ENCODE assay signal across 8 cellular contexts in the genomic region with DNA sequence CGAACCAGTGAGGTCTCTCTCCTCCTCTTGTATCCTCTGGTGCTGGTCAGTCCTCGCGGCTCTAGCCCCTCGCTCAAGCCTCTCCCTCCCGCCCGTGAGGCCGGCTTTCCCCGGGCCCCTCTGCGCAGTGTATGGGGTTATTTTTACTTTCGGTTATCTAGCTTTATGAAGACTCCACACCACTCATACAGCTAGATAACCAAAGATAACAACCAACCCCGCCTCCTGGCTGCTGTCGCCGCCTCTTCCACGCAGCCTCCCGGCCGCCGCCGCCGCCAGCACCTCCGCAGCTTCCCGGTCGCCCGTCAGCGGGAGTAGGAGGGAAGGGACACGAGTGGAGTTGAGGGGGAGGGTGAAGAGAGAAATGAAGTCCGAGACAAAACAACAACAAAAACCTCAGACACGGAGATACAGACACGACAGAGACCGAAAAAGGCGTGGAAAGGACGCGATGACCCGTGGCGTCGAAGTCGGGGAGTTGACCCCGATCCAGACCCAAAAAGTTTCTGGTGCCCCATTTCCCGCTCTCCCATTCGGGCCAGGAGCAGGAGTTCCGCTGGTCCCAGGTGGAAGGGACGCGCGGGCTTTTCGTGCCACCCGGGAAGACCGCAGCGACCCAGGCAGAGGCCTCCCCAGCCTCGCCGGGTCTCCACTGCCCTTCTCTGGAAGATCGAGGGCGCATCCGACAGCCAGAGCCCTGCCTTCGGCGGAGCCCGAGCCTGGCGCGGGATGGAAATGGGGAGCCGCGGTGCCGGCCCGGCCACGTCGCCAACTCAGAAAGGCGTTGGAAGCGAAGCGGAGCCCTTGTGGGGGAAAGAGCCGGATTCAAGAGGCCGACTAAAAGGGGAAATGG. TPM values are rescaled to one million over a fixed set of nuclear protein-coding genes. Genes with fewer than 3 reads are reported as not detected.
DNase-seq lines count a peak whose midpoint lies in the region; ATAC-seq and TF ChIP-seq lines count a peak whose summit lies in the region.

No MANE protein-coding gene starts in this region.

- peak overlapping the region; percentile 41 for H3K9ac ChIP-seq in SU-DHL-6 (ENCODE audit: low read length)
- H3K9ac ChIP-seq in trophoblast cell (ENCODE audit: low read length) = peak overlapping the region; percentile 80

- peak overlapping the region; percentile 99 for H3K18ac ChIP-seq in trophoblast cell (ENCODE audit: low read length)

- no peak for TF ChIP-seq EP300 in gastroesophageal sphincter (IDR thresholded peaks at IDR 0.05)

- peak overlapping the region; percentile 96 for H3K14ac ChIP-seq in trophoblast cell (ENCODE audit: low read length)

- no peaks in the 10 kb centered on the region for H3K9me3 ChIP-seq in SU-DHL-6 (ENCODE audit: insufficient read depth, low read length)
- H3K9me3 ChIP-seq in trophoblast cell (ENCODE audit: insufficient read depth, low read depth, low read length) = no peaks in the 10 kb centered on the region
- no peaks in the 10 kb centered on the region for H3K9me3 ChIP-seq in gastroesophageal sphincter
- no peaks in the 10 kb centered on the region for H3K9me3 ChIP-seq in MG63

- H3K79me1 ChIP-seq in trophoblast cell (ENCODE audit: low read length) = peaks cover 29% of the 10 kb centered on the region

- no peak for TF ChIP-seq POLR2A in gastroesophageal sphincter (IDR thresholded peaks at IDR 0.05)

- H3K4me3 ChIP-seq in SU-DHL-6 (ENCODE audit: insufficient read depth, low read length, poor library complexity, severe bottlenecking) (peak overlapping the region; percentile 37), trophoblast cell (ENCODE audit: low read depth, low read length) (peak overlapping the region; percentile 62), gastroesophageal sphincter (peak overlapping the region in 1 of 2 donors; percentile 44), MG63 (no peak overlapping the region)

- H3K27ac ChIP-seq in SU-DHL-6 (ENCODE audit: low read depth, low read length) = no peak overlapping the region
- no peak overlapping the region for H3K27ac ChIP-seq in trophoblast cell (ENCODE audit: low read depth, low read length)
- no peak overlapping the region for H3K27ac ChIP-seq in gastroesophageal sphincter

- H3K4me1 ChIP-seq in trophoblast cell (ENCODE audit: control insufficient read depth in 1 of 2, insufficient read depth in 2 of 2, low read length in 2 of 2) (peaks cover 33 to 44% of the 10 kb centered on the region in 2 experiments), gastroesophageal sphincter (peaks cover 0 to 27% (median 21%) of the 10 kb centered on the region in 3 donors)

- peak; percentile 84 for ATAC-seq in central memory CD8-positive, alpha-beta T cell (replicated peaks; ENCODE audit: extremely low read depth, poor library complexity, severe bottlenecking)
- ATAC-seq in gastroesophageal sphincter (no peak), GM19455 (IDR thresholded peaks at IDR 0.05; ENCODE audit: unreplicated experiment) (no peak)

- DNase-seq in GM19240 (ENCODE audit: insufficient read length, low spot score) = peak; percentile 52
- peak in 1 of 2 donors; percentile 32 for DNase-seq in central memory CD8-positive, alpha-beta T cell (ENCODE audit: low spot score in 2 of 2)
- peak in 1 of 2 donors; percentile 34 for DNase-seq in trophoblast cell
- no peak for DNase-seq in DMS114 treated with DMSO at 0.1 percent for 48 hours (lab: John Stamatoyannopoulos, UW; ENCODE audit: unreplicated experiment)
- no peak for DNase-seq in MG63

- H3K9me3 Mint-ChIP-seq in central memory CD8-positive, alpha-beta T cell = no peaks in the 10 kb centered on the region

- H2AK5ac ChIP-seq in trophoblast cell (ENCODE audit: low read length) = peak overlapping the region; percentile 26

- H4K8ac ChIP-seq in trophoblast cell (ENCODE audit: low read depth, low read length) = peak overlapping the region; percentile 75

- no peaks in the 10 kb centered on the region for H4K20me1 ChIP-seq in SU-DHL-6 (ENCODE audit: low read depth, low read length)

- peak overlapping the region; percentile 93 for H2BK120ac ChIP-seq in trophoblast cell (ENCODE audit: insufficient read depth, low read length, poor library complexity)

- peak overlapping the region; percentile 25 for H3K23ac ChIP-seq in trophoblast cell (ENCODE audit: low read length)

- H4K91ac ChIP-seq in trophoblast cell (ENCODE audit: low read depth, low read length) = peak overlapping the region; percentile 85

- H3K27me3 ChIP-seq in SU-DHL-6 (ENCODE audit: low read length) = no peaks in the 10 kb centered on the region
- H3K27me3 ChIP-seq in trophoblast cell (ENCODE audit: insufficient read depth, low read length) = no peaks in the 10 kb centered on the region
- peaks cover 100% of the 10 kb centered on the region for H3K27me3 ChIP-seq in gastroesophageal sphincter
- H3K27me3 ChIP-seq in MG63 = peaks cover 81% of the 10 kb centered on the region

- H2AFZ ChIP-seq in SU-DHL-6 (ENCODE audit: low read depth, low read length, severe bottlenecking) (peak overlapping the region; percentile 47), trophoblast cell (ENCODE audit: insufficient read depth, low read length, poor library complexity) (peak overlapping the region; percentile 82)

- H3K4ac ChIP-seq in trophoblast cell (ENCODE audit: low read depth, low read length) = peak overlapping the region; percentile 49

- peak overlapping the region; percentile 62 for H2BK12ac ChIP-seq in trophoblast cell (ENCODE audit: low read length)

- peaks cover 34% of the 10 kb centered on the region for H3K4me1 Mint-ChIP-seq in central memory CD8-positive, alpha-beta T cell

- no peaks in the 10 kb centered on the region for H3K36me3 ChIP-seq in SU-DHL-6 (ENCODE audit: low read length)
- peaks cover 2 to 3% of the 10 kb centered on the region in 2 experiments for H3K36me3 ChIP-seq in trophoblast cell (ENCODE audit: control insufficient read depth in 1 of 2, insufficient read depth in 2 of 2, low read length in 2 of 2)
- no peaks in the 10 kb centered on the region for H3K36me3 ChIP-seq in gastroesophageal sphincter
- H3K36me3 ChIP-seq in MG63 = no peaks in the 10 kb centered on the region

- no peaks in the 10 kb centered on the region for H3F3A ChIP-seq in SU-DHL-6 (ENCODE audit: insufficient read depth)

- no peaks in the 10 kb centered on the region for H3K79me2 ChIP-seq in SU-DHL-6 (ENCODE audit: insufficient read depth, low read length)
- peaks cover 16% of the 10 kb centered on the region for H3K79me2 ChIP-seq in trophoblast cell (ENCODE audit: control insufficient read depth, insufficient read depth, low read length, poor library complexity)

- H3K27me3 Mint-ChIP-seq in central memory CD8-positive, alpha-beta T cell = peaks cover 47% of the 10 kb centered on the region

- H4K12ac ChIP-seq in trophoblast cell (ENCODE audit: low read depth, low read length) = no peak overlapping the region

- peak overlapping the region; percentile 86 for H3K27ac Mint-ChIP-seq in central memory CD8-positive, alpha-beta T cell (ENCODE audit: low read depth)

- H3K4me2 ChIP-seq in SU-DHL-6 (ENCODE audit: low read depth, low read length, poor library complexity, severe bottlenecking) (peak overlapping the region; percentile 53), trophoblast cell (ENCODE audit: low read length) (peak overlapping the region; percentile 87)

- peak; percentile 5 for TF ChIP-seq CTCF in SU-DHL-6 (IDR thresholded peaks at IDR 0.05; ENCODE audit: insufficient read depth, low read length, poor library complexity, severe bottlenecking)
- TF ChIP-seq CTCF in gastroesophageal sphincter (IDR thresholded peaks at IDR 0.05) = no peak

- WGBS in trophoblast cell (ENCODE audit: extremely low coverage, insufficient coverage, insufficient read length) = no CpG with 5 or more reads among the region's 68 CpGs
- 4 to 8% methylated on average over 11 to 26 of the region's 68 CpGs for WGBS in gastroesophageal sphincter (ENCODE audit: low coverage in 1 of 2), 2 donors

- no peaks in the 10 kb centered on the region for H3K9me2 ChIP-seq in SU-DHL-6 (replicated peaks; ENCODE audit: insufficient read depth, low read length)

- H3K4me3 Mint-ChIP-seq in central memory CD8-positive, alpha-beta T cell = peak overlapping the region; percentile 96

- peaks cover 6% of the 10 kb centered on the region for H3K36me3 Mint-ChIP-seq in central memory CD8-positive, alpha-beta T cell (ENCODE audit: insufficient read depth)

- H2BK5ac ChIP-seq in trophoblast cell (ENCODE audit: low read depth, low read length, poor library complexity) = peak overlapping the region; percentile 93

RNA-seq across cellular contexts. Expression of a gene that starts 51.4 kb away (rescaled TPM):
- 9.3 and 10.1 TPM in 2 replicates for polyA plus RNA-seq in trophoblast cell (2013)
- total RNA-seq in gastroesophageal sphincter = not detected
- total RNA-seq in MG63 (2014; rRNA removed; shearing (Covaris generic); ENCODE audit: low replicate concordance) = not detected in 2 replicates
